27 cellular contexts compared by ENCODE assay signal in the genomic region with DNA sequence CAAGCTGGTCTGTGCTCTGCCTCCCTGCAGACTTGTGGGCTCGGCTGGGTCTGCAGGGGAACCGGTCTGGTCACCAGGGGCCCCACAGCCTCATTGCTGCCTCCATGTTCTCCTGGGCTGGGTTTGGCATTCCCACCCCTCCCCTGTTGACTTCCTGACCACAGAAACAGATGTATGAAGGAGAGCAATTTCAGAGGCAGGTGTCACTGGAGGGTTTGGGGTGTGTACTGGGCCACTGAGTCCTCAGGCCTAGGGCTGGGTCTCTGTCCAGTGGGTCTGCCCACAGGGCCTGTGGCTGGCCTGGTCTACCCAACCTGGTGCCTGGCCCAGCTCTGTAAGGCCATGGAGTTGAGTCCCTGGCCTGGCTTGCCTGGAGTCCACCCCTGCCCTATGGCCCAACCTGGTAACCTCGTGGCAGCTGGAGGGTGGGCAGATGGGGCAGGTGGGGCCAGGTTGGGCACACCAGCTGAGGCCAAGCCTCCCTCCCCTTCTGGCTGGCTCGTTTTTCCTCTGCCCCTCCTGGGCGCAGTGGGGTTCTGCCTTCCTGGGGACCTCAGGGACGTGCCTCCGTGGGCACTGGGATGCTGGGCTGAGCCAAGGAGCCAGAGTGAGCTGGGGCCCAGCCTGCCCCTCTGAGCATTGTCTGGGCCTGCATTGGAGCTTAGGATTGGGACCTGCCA. TPM values are rescaled to one million over a fixed set of nuclear protein-coding genes. Genes with fewer than 3 reads are reported as not detected.
DNase-seq lines count a peak whose midpoint lies in the region; ATAC-seq and TF ChIP-seq lines count a peak whose summit lies in the region.
"Had no signal": no experiment of that assay in that cellular context is flagged by ENCODE, and none has a peak within 500 bp of the region (broad histone marks: within the 10 kb centered on the region; RNA-seq: fewer than 3 reads in every experiment).

No MANE protein-coding gene starts in this region.

- peaks cover 22% of the 10 kb centered on the region for H3K4me1 ChIP-seq in GM23248 (ENCODE audit: insufficient read depth)
- H3K4me1 ChIP-seq in fibroblast of lung (ENCODE audit: control insufficient read depth, extremely low read depth, insufficient read depth, low read length) = peaks cover 22% of the 10 kb centered on the region
- H3K4me1 ChIP-seq in thoracic aorta (ENCODE audit: control insufficient read depth in 1 of 2, low read depth in 2 of 2) = peaks cover 39 to 82% of the 10 kb centered on the region in 2 donors

- H3K36me3 Mint-ChIP-seq in T-helper 17 cell (ENCODE audit: low read depth) = no peaks in the 10 kb centered on the region
- no peaks in the 10 kb centered on the region for H3K36me3 Mint-ChIP-seq in glutamatergic neuron (ENCODE audit: unreplicated experiment)
- H3K36me3 Mint-ChIP-seq in activated T-helper 17 cell treated with anti-CD3 and anti-CD28 coated beads, Interleukin-2, amount 50 U/mL, for 72 hours (ENCODE audit: low read depth) = peaks cover 6% of the 10 kb centered on the region
- H3K36me3 Mint-ChIP-seq: activated naive CD4-positive, alpha-beta T cell treated with anti-CD3 and anti-CD28 coated beads, Interleukin-2, amount 10 ng/mL, durations not matched to agents 7 days and 5 days had no signal

- no peaks in the 10 kb centered on the region for H3K9me3 ChIP-seq in GM23248 (ENCODE audit: low read depth)
- no peaks in the 10 kb centered on the region for H3K9me3 ChIP-seq in T-helper 17 cell (ENCODE audit: control insufficient read depth, low read length, poor library complexity, severe bottlenecking)
- H3K9me3 ChIP-seq in fibroblast of lung (ENCODE audit: control insufficient read depth, insufficient read depth, low read depth, low read length) = no peaks in the 10 kb centered on the region
- H3K9me3 ChIP-seq in thoracic aorta = no peaks in the 10 kb centered on the region

- no peaks in the 10 kb centered on the region for H3K9me2 ChIP-seq in GM23248 (ENCODE audit: insufficient read depth)

- H3K36me3 ChIP-seq in GM23248 (ENCODE audit: low read depth) (no peaks in the 10 kb centered on the region), fibroblast of lung (ENCODE audit: control insufficient read depth, insufficient read depth, low read length) (peaks cover 12% of the 10 kb centered on the region), thoracic aorta (peaks cover 5% of the 10 kb centered on the region)

- in situ Hi-C loops in GM23248 (cut with MboI) = no loop called here

- H3K4me3 Mint-ChIP-seq in T-helper 17 cell = no peak overlapping the region
- H3K4me3 Mint-ChIP-seq in glutamatergic neuron (ENCODE audit: unreplicated experiment) = no peak overlapping the region
- no peak overlapping the region for H3K4me3 Mint-ChIP-seq in activated T-helper 17 cell treated with anti-CD3 and anti-CD28 coated beads, Interleukin-2, amount 50 U/mL, for 72 hours
- H3K4me3 Mint-ChIP-seq: activated CD8-positive, alpha-beta T cell treated with anti-CD3 and anti-CD28 coated beads for 36 hours; activated naive CD4-positive, alpha-beta T cell treated with anti-CD3 and anti-CD28 coated beads, Interleukin-2, amount 10 ng/mL, durations not matched to agents 7 days and 5 days; neural crest cell; T-helper 2 cell treated with Interferon-gamma antibody and Interleukin-4, amounts not matched to agents 5 μg/mL and 100 μg/mL, for 36 hours had no signal

- H2AFZ ChIP-seq in GM23248 (no peak overlapping the region), fibroblast of lung (ENCODE audit: low read length) (no peak overlapping the region)
- H2AFZ ChIP-seq: parathyroid adenoma had no signal

- H3K27ac ChIP-seq in GM23248 (peak overlapping the region; percentile 92), fibroblast of lung (ENCODE audit: insufficient read depth, low read length) (peak overlapping the region; percentile 34), thoracic aorta (peak overlapping the region; percentile 15 to 97)
- H3K27ac ChIP-seq: parathyroid adenoma had no signal

- DNase-seq in GM23248 = no peak
- no peak for DNase-seq in T-helper 17 cell
- no peak for DNase-seq in fibroblast of lung (ENCODE audit: low read depth in 2 of 2)
- no peak for DNase-seq in thoracic aorta (ENCODE audit: low spot score)
- DNase-seq in glutamatergic neuron = no peak
- DNase-seq in T-helper 9 cell = no peak
- DNase-seq: activated CD8-positive, alpha-beta memory T cell treated with anti-CD3 and anti-CD28 coated beads, Interleukin-2, amount 50 U/mL, for 48 hours; activated CD8-positive, alpha-beta T cell treated with anti-CD3 and anti-CD28 coated beads for 36 hours; activated naive CD4-positive, alpha-beta T cell treated with anti-CD3 and anti-CD28 coated beads, Interleukin-2, amount 10 ng/mL, durations not matched to agents 7 days and 5 days; DMS79 treated with DMSO at 0.1 percent for 48 hours; dorsolateral prefrontal cortex; GF-D8; GOT3; Karpas-422; left colon; NCI-H1417 treated with DMSO at 0.1 percent for 48 hours; NCI-H2029 treated with DMSO at 0.1 percent for 48 hours; NCI-H2227 treated with DMSO at 0.1 percent for 48 hours; NCI-H526; PC-3; SHP77; stimulated activated naive CD8-positive, alpha-beta T cell treated with anti-CD3 and anti-CD28 coated beads, Interleukin-15, Interleukin-2, amounts not matched to agents 100 U/mL and 50 U/mL, for 24 hours had no signal

- H3K9me3 Mint-ChIP-seq in glutamatergic neuron (ENCODE audit: unreplicated experiment) = peaks cover 6% of the 10 kb centered on the region
- no peaks in the 10 kb centered on the region for H3K9me3 Mint-ChIP-seq in activated T-helper 17 cell treated with anti-CD3 and anti-CD28 coated beads, Interleukin-2, amount 50 U/mL, for 72 hours
- H3K9me3 Mint-ChIP-seq: activated CD8-positive, alpha-beta T cell treated with anti-CD3 and anti-CD28 coated beads for 36 hours; activated naive CD4-positive, alpha-beta T cell treated with anti-CD3 and anti-CD28 coated beads, Interleukin-2, amount 10 ng/mL, durations not matched to agents 7 days and 5 days; neural crest cell; T-helper 2 cell treated with Interferon-gamma antibody and Interleukin-4, amounts not matched to agents 5 μg/mL and 100 μg/mL, for 36 hours had no signal

- H3K27me3 ChIP-seq in GM23248 (replicated peaks; ENCODE audit: insufficient read depth) (no peaks in the 10 kb centered on the region), fibroblast of lung (ENCODE audit: control insufficient read depth, insufficient read depth, low read length) (no peaks in the 10 kb centered on the region), thoracic aorta (replicated peaks; ENCODE audit: insufficient read depth) (no peaks in the 10 kb centered on the region)
- H3K27me3 ChIP-seq: dorsolateral prefrontal cortex had no signal

- TF ChIP-seq CTCF in fibroblast of lung (conservative IDR thresholded peaks at IDR 0.05 in 1 of 2, IDR thresholded peaks at IDR 0.05 in 1 of 2; ENCODE audit: low read depth in 1 of 2, low read length in 2 of 2) (no peak), thoracic aorta (IDR thresholded peaks at IDR 0.05) (no peak), glutamatergic neuron (IDR thresholded peaks at IDR 0.05; ENCODE audit: partially characterized antibody, unreplicated experiment) (no peak)

- H3K27me3 Mint-ChIP-seq in T-helper 17 cell = no peaks in the 10 kb centered on the region
- peaks cover 11% of the 10 kb centered on the region for H3K27me3 Mint-ChIP-seq in glutamatergic neuron (ENCODE audit: unreplicated experiment)
- H3K27me3 Mint-ChIP-seq in activated T-helper 17 cell treated with anti-CD3 and anti-CD28 coated beads, Interleukin-2, amount 50 U/mL, for 72 hours = no peaks in the 10 kb centered on the region
- H3K27me3 Mint-ChIP-seq: activated CD8-positive, alpha-beta T cell treated with anti-CD3 and anti-CD28 coated beads for 36 hours; activated naive CD4-positive, alpha-beta T cell treated with anti-CD3 and anti-CD28 coated beads, Interleukin-2, amount 10 ng/mL, durations not matched to agents 7 days and 5 days had no signal

- H3K79me2 ChIP-seq in GM23248 (ENCODE audit: insufficient read depth) (peaks cover 31% of the 10 kb centered on the region), fibroblast of lung (ENCODE audit: control insufficient read depth, insufficient read depth, low read length) (peaks cover 26% of the 10 kb centered on the region)

- H3K4me2 ChIP-seq in GM23248 (ENCODE audit: unreplicated experiment) = no peak overlapping the region
- no peak overlapping the region for H3K4me2 ChIP-seq in fibroblast of lung (ENCODE audit: extremely low read depth, insufficient read depth, low read length)

- peak overlapping the region; percentile 39 for H3K27ac Mint-ChIP-seq in T-helper 17 cell
- no peak overlapping the region for H3K27ac Mint-ChIP-seq in glutamatergic neuron (ENCODE audit: unreplicated experiment)
- no peak overlapping the region for H3K27ac Mint-ChIP-seq in activated T-helper 17 cell treated with anti-CD3 and anti-CD28 coated beads, Interleukin-2, amount 50 U/mL, for 72 hours
- H3K27ac Mint-ChIP-seq: activated CD8-positive, alpha-beta T cell treated with anti-CD3 and anti-CD28 coated beads for 36 hours; activated naive CD4-positive, alpha-beta T cell treated with anti-CD3 and anti-CD28 coated beads, Interleukin-2, amount 10 ng/mL, durations not matched to agents 7 days and 5 days; T-helper 2 cell treated with Interferon-gamma antibody and Interleukin-4, amounts not matched to agents 5 μg/mL and 100 μg/mL, for 36 hours had no signal

- H3F3A ChIP-seq in GM23248 (ENCODE audit: insufficient read depth) = peaks cover 5% of the 10 kb centered on the region; the same call in 1 of the 2 replicates

- no peaks in the 10 kb centered on the region for H3K4me1 Mint-ChIP-seq in T-helper 17 cell
- peaks cover 17% of the 10 kb centered on the region for H3K4me1 Mint-ChIP-seq in glutamatergic neuron (ENCODE audit: low read depth, unreplicated experiment)
- peaks cover 4% of the 10 kb centered on the region for H3K4me1 Mint-ChIP-seq in activated T-helper 17 cell treated with anti-CD3 and anti-CD28 coated beads, Interleukin-2, amount 50 U/mL, for 72 hours
- H3K4me1 Mint-ChIP-seq: activated naive CD4-positive, alpha-beta T cell treated with anti-CD3 and anti-CD28 coated beads, Interleukin-2, amount 10 ng/mL, durations not matched to agents 7 days and 5 days had no signal

- H3K9ac ChIP-seq in GM23248 = 0 out of 2 replicates have a peak overlapping the region, but pooled peaks have one; percentile 86
- no peak overlapping the region for H3K9ac ChIP-seq in fibroblast of lung (ENCODE audit: insufficient read depth, low read length)
- H3K9ac ChIP-seq: parathyroid adenoma had no signal

- H4K20me1 ChIP-seq in GM23248 (ENCODE audit: insufficient read depth) (no peaks in the 10 kb centered on the region), fibroblast of lung (ENCODE audit: control insufficient read depth, extremely low read depth, insufficient read depth, low read length) (no peaks in the 10 kb centered on the region)

- ATAC-seq in T-helper 17 cell = no peak
- no peak for ATAC-seq in thoracic aorta (ENCODE audit: insufficient number of reproducible peaks, low FRiP score, low read depth)
- no peak for ATAC-seq in activated T-helper 17 cell treated with anti-CD3 and anti-CD28 coated beads, Interleukin-2, amount 50 U/mL, for 72 hours (replicated peaks)
- ATAC-seq: activated CD8-positive, alpha-beta T cell treated with anti-CD3 and anti-CD28 coated beads for 36 hours; left colon; PC-3; stimulated activated naive CD8-positive, alpha-beta T cell treated with anti-CD3 and anti-CD28 coated beads, Interleukin-15, Interleukin-2, amounts not matched to agents 100 U/mL and 50 U/mL, for 24 hours had no signal

- 69 to 74% methylated on average over 7 of the region's 7 CpGs for WGBS in GM23248 (ENCODE audit: low coverage in 1 of 2, low lambda C conversion rate in 2 of 2, missing lambda C conversion rate in 2 of 2), 2 experiments

- H3K4me3 ChIP-seq in GM23248 (no peak overlapping the region), fibroblast of lung (replicated peaks in 1 of 4; ENCODE audit: control extremely low read depth in 1 of 4, insufficient read depth in 1 of 4, low read depth in 3 of 4, low read length in 4 of 4) (no peak overlapping the region), thoracic aorta (no peak overlapping the region)
- H3K4me3 ChIP-seq: dorsolateral prefrontal cortex, smooth muscle cell had no signal

RNA-seq across cellular contexts. Expression of a gene that starts 20.8 kb away (rescaled TPM):
- 84.7 and 86.1 TPM in 2 replicates for total RNA-seq in GM23248 (2014; rRNA removed; shearing (Covaris generic))
- polyA plus RNA-seq in GM23248 (2016; fragmentation: Nextera tagmentation; extraction: Ambion mirVana) = 12.4 and 13.4 TPM in 2 replicates
- 10 to 100 TPM; 13.7 to 16.4 TPM for total RNA-seq in T-helper 17 cell
- total RNA-seq in fibroblast of lung = 36.0 and 48.6 TPM in 2 replicates
- polyA plus RNA-seq in fibroblast of lung = 21.1 and 22.9 TPM in 2 replicates
- polyA plus RNA-seq in fibroblast of lung (2012) = 30.2 and 38.0 TPM in 2 replicates
- polyA minus RNA-seq in fibroblast of lung (ENCODE audit: low replicate concordance) = 98.1 and 107 TPM in 2 replicates
- 100 to 1,000 TPM in 1 of 2 donors, 10 to 100 TPM in 1; 70.1 to 102 TPM for total RNA-seq in thoracic aorta
- 110 TPM for total RNA-seq in glutamatergic neuron (ENCODE audit: unreplicated experiment)
- 1 to 10 TPM; 7.1 to 9.3 TPM for total RNA-seq in activated T-helper 17 cell treated with anti-CD3 and anti-CD28 coated beads, Interleukin-2, amount 50 U/mL, for 72 hours

Comparison
In these comparisons a context has a peak if more than half of its experiments do, and no peak if none do; other contexts are left out.
1. H3K27ac ChIP-seq: peak in every context shown above with its lines; median percentile 92 in GM23248; 56 in thoracic aorta; 34 in fibroblast of lung.